Comparison of ENCODE assay signal across 1 cellular context in genomic region chr16:87678618-87679017, GRCh38.
TF ChIP-seq lines count a peak whose summit lies in the region.

No MANE protein-coding gene starts in this region.

TF ChIP-seq in SK-N-SH treated with all-trans-retinoic acid at 6 μM for 48 hours, 23 proteins besides CTCF, POLR2A, EP300 and RAD21 (continued from another document):
- TF ChIP-seq PATZ1 (CRISPR knock-in tag; IDR thresholded peaks at IDR 0.05; ENCODE audit: borderline replicate concordance) (no peak), PPARA (CRISPR knock-in tag; IDR thresholded peaks at IDR 0.05; ENCODE audit: borderline replicate concordance) (no peak), TSHZ2 (CRISPR knock-in tag; IDR thresholded peaks at IDR 0.05) (no peak), ARNTL (CRISPR knock-in tag; IDR thresholded peaks at IDR 0.05; ENCODE audit: borderline replicate concordance, low read depth) (no peak), CSDC2 (CRISPR knock-in tag; IDR thresholded peaks at IDR 0.05) (no peak), POU6F1 (CRISPR knock-in tag; IDR thresholded peaks at IDR 0.05; ENCODE audit: borderline replicate concordance, low read depth) (no peak), SNAI2 (CRISPR knock-in tag; IDR thresholded peaks at IDR 0.05) (no peak), ZFP30 (CRISPR knock-in tag; IDR thresholded peaks at IDR 0.05) (no peak), CSRNP3 (CRISPR knock-in tag; IDR thresholded peaks at IDR 0.05) (no peak), OSR1 (CRISPR knock-in tag; IDR thresholded peaks at IDR 0.05) (no peak), ZNF70 (CRISPR knock-in tag; IDR thresholded peaks at IDR 0.05) (no peak), ZC3H10 (CRISPR knock-in tag; IDR thresholded peaks at IDR 0.05) (no peak), ZFP3 (CRISPR knock-in tag; IDR thresholded peaks at IDR 0.05) (no peak), ZNF565 (CRISPR knock-in tag; conservative IDR thresholded peaks at IDR 0.05; ENCODE audit: low read depth) (no peak)
TF ChIP-seq in SK-N-SH treated with all-trans-retinoic acid at 6 μM for 48 hours: peak in this region for 0.
